ENCODE assay signal across 21 cellular contexts in the genomic region with DNA sequence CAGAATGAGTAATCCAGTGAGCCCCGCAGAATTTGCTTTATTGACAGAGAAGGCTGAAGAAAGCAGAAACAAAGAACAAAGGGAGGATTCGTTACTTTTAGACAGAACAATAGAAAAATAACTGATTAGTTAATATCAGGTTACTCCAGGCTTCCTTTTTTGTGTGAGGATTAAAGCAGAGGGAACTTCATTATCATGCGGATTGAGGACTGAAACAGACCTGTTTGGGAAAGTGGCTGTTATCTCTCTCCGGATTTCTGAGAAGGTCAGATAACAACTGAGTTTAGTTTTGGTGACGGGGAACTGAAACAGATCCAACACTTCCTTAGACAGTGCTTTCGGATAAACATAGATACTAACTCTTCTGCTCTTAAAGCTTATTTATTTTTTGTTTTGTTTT.
DNase-seq lines count a peak whose midpoint lies in the region; ATAC-seq and TF ChIP-seq lines count a peak whose summit lies in the region.
"Had no signal": no experiment of that assay in that cellular context is flagged by ENCODE, and none has a peak within 500 bp of the region (broad histone marks: within the 10 kb centered on the region; RNA-seq: fewer than 3 reads in every experiment).

No MANE protein-coding gene starts in this region.

- H3K4me1 Mint-ChIP-seq in WTC11 (peaks cover 23% of the 10 kb centered on the region), neural progenitor cell (no peaks in the 10 kb centered on the region)
- H3K4me1 Mint-ChIP-seq: B cell had no signal

- WGBS in prostate gland, result 18% methylated on average over 6 of the region's 6 CpGs

- peak overlapping the region; percentile 5; the same call in 1 of the 2 replicates for H3K27ac Mint-ChIP-seq in WTC11
- H3K27ac Mint-ChIP-seq in neural progenitor cell, result no peak overlapping the region
- H3K27ac Mint-ChIP-seq: B cell, CD14-positive monocyte had no signal

- H3K27me3 ChIP-seq in HUES48 (ENCODE audit: control insufficient read depth, insufficient read depth, low read length), result no peaks in the 10 kb centered on the region
- H3K27me3 ChIP-seq in iPS-18a (ENCODE audit: control insufficient read depth, insufficient read depth, low read length), result no peaks in the 10 kb centered on the region
- H3K27me3 ChIP-seq in neural progenitor cell, result no peaks in the 10 kb centered on the region
- H3K27me3 ChIP-seq in prostate gland (replicated peaks; ENCODE audit: insufficient read depth), result no peaks in the 10 kb centered on the region
- H3K27me3 ChIP-seq: SJCRH30 had no signal

- no peak for TF ChIP-seq POLR2A in prostate gland (IDR thresholded peaks at IDR 0.05)

- ATAC-seq in WTC11, result peak; percentile 60

- TF ChIP-seq CTCF in WTC11 (IDR thresholded peaks at IDR 0.05) (no peak), neural progenitor cell (IDR thresholded peaks at IDR 0.05) (no peak), prostate gland (IDR thresholded peaks at IDR 0.05) (no peak)

- H3K9me3 ChIP-seq in HUES48 (ENCODE audit: control insufficient read depth, insufficient read depth, low read length), result peaks cover 16% of the 10 kb centered on the region
- peaks cover 10% of the 10 kb centered on the region for H3K9me3 ChIP-seq in iPS-18a (ENCODE audit: control insufficient read depth, low read depth, low read length)
- peaks cover 5% of the 10 kb centered on the region for H3K9me3 ChIP-seq in neural progenitor cell (ENCODE audit: low read depth)
- no peaks in the 10 kb centered on the region for H3K9me3 ChIP-seq in prostate gland

- CTCF ChIA-PET in WTC11 (lab: Charles Lee), result no interaction called here

- H3K4me3 ChIP-seq in HUES48 (ENCODE audit: low read depth, low read length), result peak overlapping the region; percentile 37; the same call in 1 of the 2 replicates
- peak overlapping the region; percentile 3 for H3K4me3 ChIP-seq in iPS-18a (ENCODE audit: low read length)
- H3K4me3 ChIP-seq in neural progenitor cell, result no peak overlapping the region
- no peak overlapping the region for H3K4me3 ChIP-seq in prostate gland
- H3K4me3 ChIP-seq: HAP-1, SJCRH30 had no signal

- H3K27me3 Mint-ChIP-seq in WTC11 (ENCODE audit: low read depth), result no peaks in the 10 kb centered on the region; the same call in none of the 2 replicates
- peaks cover 9% of the 10 kb centered on the region for H3K27me3 Mint-ChIP-seq in neural progenitor cell (ENCODE audit: insufficient read depth, low read depth)
- H3K27me3 Mint-ChIP-seq: B cell had no signal

- H3K9me3 Mint-ChIP-seq in WTC11 (peaks cover 23% of the 10 kb centered on the region), neural progenitor cell (peaks cover 15% of the 10 kb centered on the region)

- intact Hi-C loops in prostate gland (cut with DNase I), result no loop called here

- H4K20me1 ChIP-seq in neural progenitor cell (ENCODE audit: low read depth), result no peaks in the 10 kb centered on the region

- no peak for DNase-seq in WTC11 (ENCODE audit: low spot score)
- DNase-seq in neural progenitor cell (ENCODE audit: low spot score), result peak; percentile 33
- no peak for DNase-seq in dedifferentiated amniotic fluid mesenchymal stem cell (ENCODE audit: extremely low spot score)
- DNase-seq in NCI-H2029 treated with DMSO at 0.1 percent for 48 hours (lab: John Stamatoyannopoulos, UW), result no peak
- DNase-seq in prostate gland (ENCODE audit: low spot score), result no peak
- DNase-seq: DMS53, NCI-H1105 treated with DMSO at 0.1 percent for 48 hours, NCI-H2081, NCI-H2171, NCI-H345, NCI-H524, NCI-H82, OCI-M1, SJCRH30 had no signal

- H3K4me3 Mint-ChIP-seq in WTC11 (peak overlapping the region; percentile 16; the same call in 1 of the 2 replicates), neural progenitor cell (no peak overlapping the region)
- H3K4me3 Mint-ChIP-seq: B cell, CD14-positive monocyte had no signal

- H2AFZ ChIP-seq in neural progenitor cell (replicated peaks), result no peak overlapping the region

- H3K4me1 ChIP-seq in HUES48 (ENCODE audit: control insufficient read depth, insufficient read depth, low read length) (peaks cover 15% of the 10 kb centered on the region), iPS-18a (ENCODE audit: control insufficient read depth, low read depth, low read length) (peaks cover 10% of the 10 kb centered on the region), neural progenitor cell (peaks cover 11% of the 10 kb centered on the region), prostate gland (replicated peaks) (peaks cover under 1% of the 10 kb centered on the region)

- no peaks in the 10 kb centered on the region for H3K79me2 ChIP-seq in neural progenitor cell (ENCODE audit: low read depth)

- H3K4me2 ChIP-seq in neural progenitor cell, result peak overlapping the region; percentile 19
- H3K4me2 ChIP-seq: KMS-11 had no signal

- H3K27ac ChIP-seq in HUES48 (ENCODE audit: low read depth, low read length) (peak overlapping the region; percentile 67), iPS-18a (ENCODE audit: low read length) (no peak overlapping the region), neural progenitor cell (no peak overlapping the region), prostate gland (no peak overlapping the region)
- H3K27ac ChIP-seq: HL-60, KMS-11, SJCRH30 had no signal

- H3K9ac ChIP-seq in HUES48 (ENCODE audit: low read depth, low read length) (no peak overlapping the region), iPS-18a (ENCODE audit: low read length) (no peak overlapping the region), neural progenitor cell (no peak overlapping the region)
- H3K9ac ChIP-seq: KMS-11 had no signal

- no peaks in the 10 kb centered on the region for H3K36me3 ChIP-seq in HUES48 (ENCODE audit: control insufficient read depth, insufficient read depth, low read length)
- no peaks in the 10 kb centered on the region for H3K36me3 ChIP-seq in iPS-18a (ENCODE audit: control insufficient read depth, low read depth, low read length)
- no peaks in the 10 kb centered on the region for H3K36me3 ChIP-seq in neural progenitor cell
- H3K36me3 ChIP-seq in prostate gland, result no peaks in the 10 kb centered on the region
- H3K36me3 ChIP-seq: HAP-1, SJCRH30 had no signal

- POLR2A ChIA-PET in WTC11 (lab: Charles Lee), result no interaction called here

- H3K36me3 Mint-ChIP-seq in WTC11 (peaks cover 22% of the 10 kb centered on the region), neural progenitor cell (no peaks in the 10 kb centered on the region)
- H3K36me3 Mint-ChIP-seq: CD14-positive monocyte had no signal

- peaks cover 14% of the 10 kb centered on the region for H3F3A ChIP-seq in neural progenitor cell (ENCODE audit: low read depth)

TF ChIP-seq in WTC11, 78 proteins besides CTCF, POLR2A, EP300 and RAD21 (continues in another document):
- TF ChIP-seq RORB (CRISPR knock-in tag; IDR thresholded peaks at IDR 0.05), result no peak
- no peak for TF ChIP-seq ZNF671 (CRISPR knock-in tag; IDR thresholded peaks at IDR 0.05)
- TF ChIP-seq GRHL2 (CRISPR knock-in tag; IDR thresholded peaks at IDR 0.05; ENCODE audit: insufficient replicate concordance, severe bottlenecking), result no peak
- TF ChIP-seq ZMAT4 (CRISPR knock-in tag; IDR thresholded peaks at IDR 0.05), result no peak
- TF ChIP-seq SOX15 (CRISPR knock-in tag; IDR thresholded peaks at IDR 0.05), result no peak
- TF ChIP-seq FOXJ3 (CRISPR knock-in tag; IDR thresholded peaks at IDR 0.05; ENCODE audit: borderline replicate concordance), result no peak
- no peak for TF ChIP-seq RELA (CRISPR knock-in tag; IDR thresholded peaks at IDR 0.05; ENCODE audit: borderline replicate concordance)
- TF ChIP-seq ETV6 (CRISPR knock-in tag; IDR thresholded peaks at IDR 0.05), result no peak
- TF ChIP-seq ATF1 (CRISPR knock-in tag; IDR thresholded peaks at IDR 0.05), result no peak
- no peak for TF ChIP-seq HMGXB4 (CRISPR knock-in tag; IDR thresholded peaks at IDR 0.05)
- TF ChIP-seq, protein P1, sequence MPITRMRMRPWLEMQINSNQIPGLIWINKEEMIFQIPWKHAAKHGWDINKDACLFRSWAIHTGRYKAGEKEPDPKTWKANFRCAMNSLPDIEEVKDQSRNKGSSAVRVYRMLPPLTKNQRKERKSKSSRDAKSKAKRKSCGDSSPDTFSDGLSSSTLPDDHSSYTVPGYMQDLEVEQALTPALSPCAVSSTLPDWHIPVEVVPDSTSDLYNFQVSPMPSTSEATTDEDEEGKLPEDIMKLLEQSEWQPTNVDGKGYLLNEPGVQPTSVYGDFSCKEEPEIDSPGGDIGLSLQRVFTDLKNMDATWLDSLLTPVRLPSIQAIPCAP (CRISPR knock-in tag; IDR thresholded peaks at IDR 0.05), result no peak
- TF ChIP-seq, protein P2, sequence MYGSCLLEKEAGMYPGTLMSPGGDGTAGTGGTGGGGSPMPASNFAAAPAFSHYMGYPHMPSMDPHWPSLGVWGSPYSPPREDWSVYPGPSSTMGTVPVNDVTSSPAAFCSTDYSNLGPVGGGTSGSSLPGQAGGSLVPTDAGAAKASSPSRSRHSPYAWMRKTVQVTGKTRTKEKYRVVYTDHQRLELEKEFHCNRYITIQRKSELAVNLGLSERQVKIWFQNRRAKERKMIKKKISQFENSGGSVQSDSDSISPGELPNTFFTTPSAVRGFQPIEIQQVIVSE (CRISPR knock-in tag; IDR thresholded peaks at IDR 0.05; ENCODE audit: borderline replicate concordance), result no peak
- TF ChIP-seq MYBL2 (CRISPR knock-in tag; IDR thresholded peaks at IDR 0.05), result no peak

Comparison
In these comparisons a context has a peak if more than half of its experiments do, and no peak if none do; other contexts are left out.
1. H3K4me3 ChIP-seq: peak in HUES48 (single experiment) and iPS-18a (single experiment); none in neural progenitor cell (single experiment) and prostate gland (0 of 2).